Comparison of ENCODE assay signal across 8 cellular contexts in genomic region chr13:51590966-51591627, GRCh38. TPM values are rescaled to one million over a fixed set of nuclear protein-coding genes. Genes with fewer than 3 reads are reported as not detected.
DNase-seq lines count a peak whose midpoint lies in the region; ATAC-seq and TF ChIP-seq lines count a peak whose summit lies in the region.

No MANE protein-coding gene starts in this region.

- DNase-seq in GM04504 (ENCODE audit: low read depth): peak; percentile 96
- DNase-seq in Panc1 (ENCODE audit: low read depth, low spot score): peak; percentile 51
- no peak for DNase-seq in esophagus squamous epithelium (lab: John Stamatoyannopoulos, UW)
- no peak for DNase-seq in psoas muscle
- no peak for DNase-seq in GM13976 (ENCODE audit: low spot score)
- DNase-seq in T-helper 2 cell: no peak

- H3K4me3 ChIP-seq in Panc1 (ENCODE audit: low read depth in 2 of 2, low read length in 2 of 2) (peak overlapping the region in 1 of 2 experiments; percentile 23; a peak in 2 of 4 replicates), esophagus squamous epithelium (no peak overlapping the region), psoas muscle (no peak overlapping the region)

- H3K36me3 ChIP-seq in Panc1 (ENCODE audit: control insufficient read depth, insufficient read depth, low read length): no peaks in the 10 kb centered on the region
- H3K36me3 ChIP-seq in esophagus squamous epithelium: peaks cover 0 to 3% (median 0%) of the 10 kb centered on the region in 3 donors
- H3K36me3 ChIP-seq in psoas muscle (ENCODE audit: insufficient read depth in 1 of 2, low read depth in 1 of 2): no peaks in the 10 kb centered on the region

- POLR2A ChIA-PET in Panc1 (lab: Charles Lee): no interaction called here

- WGBS in esophagus squamous epithelium, 2 donors: 18 to 21% methylated on average over 4 of the region's 4 CpGs
- WGBS in psoas muscle, 3 donors: 25 to 44% (median 30%) methylated on average over 4 of the region's 4 CpGs

- no peak for TF ChIP-seq POLR2A in esophagus squamous epithelium (IDR thresholded peaks at IDR 0.05)

- H3K9me3 ChIP-seq in Panc1 (ENCODE audit: control insufficient read depth, insufficient read depth, low read depth, low read length): no peaks in the 10 kb centered on the region
- H3K9me3 ChIP-seq in esophagus squamous epithelium: no peaks in the 10 kb centered on the region
- no peaks in the 10 kb centered on the region for H3K9me3 ChIP-seq in psoas muscle

- ATAC-seq in Panc1 (peak; percentile 74), psoas muscle (peak; percentile 49 to 95 (median 84)), HG02870 (IDR thresholded peaks at IDR 0.05; ENCODE audit: unreplicated experiment) (no peak), GM19328 (IDR thresholded peaks at IDR 0.05; ENCODE audit: unreplicated experiment) (no peak)

- TF ChIP-seq CTCF in Panc1 (IDR thresholded peaks at IDR 0.05): no peak
- TF ChIP-seq CTCF in esophagus squamous epithelium (IDR thresholded peaks at IDR 0.05): no peak
- TF ChIP-seq CTCF in psoas muscle (IDR thresholded peaks at IDR 0.05): no peak
- no peak for TF ChIP-seq CTCF in GM13976 (IDR thresholded peaks at IDR 0.05; ENCODE audit: borderline replicate concordance, control extremely low read depth, extremely low read depth, insufficient read depth, missing control alignments)

- intact Hi-C loops in Panc1 (cut with micrococcal nuclease; ENCODE audit: unreplicated experiment): no loop called here
- intact Hi-C loops in esophagus squamous epithelium (cut with DNase I): no loop called here
- intact Hi-C loops in psoas muscle (cut with DNase I): no loop called here

- no peaks in the 10 kb centered on the region for H3K27me3 ChIP-seq in Panc1 (ENCODE audit: control insufficient read depth, insufficient read depth, low read length)
- H3K27me3 ChIP-seq in esophagus squamous epithelium: no peaks in the 10 kb centered on the region
- H3K27me3 ChIP-seq in psoas muscle (ENCODE audit: insufficient read depth in 3 of 3, low read length in 2 of 3): no peaks in the 10 kb centered on the region

- in situ Hi-C loops in Panc1 (cut with HindIII; ENCODE audit: low pct_unique_long_range_greater_than_20kb, low sequenced_read_pairs): no loop called here
- in situ Hi-C loops in GM13976 (cut with MboI; ENCODE audit: low sequenced_read_pairs, unreplicated experiment): no loop called here

- no TSS peak for BruUV-seq in Panc1 (replicated peaks; lab: Mats Ljungman, UMichigan)

- H3K4me1 ChIP-seq in Panc1 (ENCODE audit: control insufficient read depth, insufficient read depth, low read length) (peaks cover 48% of the 10 kb centered on the region), esophagus squamous epithelium (peaks cover 8 to 87% (median 23%) of the 10 kb centered on the region in 3 donors), psoas muscle (peaks cover 12% of the 10 kb centered on the region)

- CTCF ChIA-PET in Panc1 (lab: Charles Lee): no interaction called here

- peak overlapping the region; percentile 78 for H3K27ac ChIP-seq in Panc1 (ENCODE audit: low read length)
- peak overlapping the region; percentile 56 to 79 (median 69) for H3K27ac ChIP-seq in esophagus squamous epithelium
- peak overlapping the region; percentile 12 for H3K27ac ChIP-seq in psoas muscle

RNA-seq across cellular contexts. Expression of gene WDFY2, which starts 6.8 kb away (rescaled TPM):
- total RNA-seq in Panc1 (2021; ENCODE audit: unreplicated experiment) (7.8 TPM), esophagus squamous epithelium (10 to 100 TPM in 3 of 4 donors, 1 to 10 TPM in 1; 7.7 to 23.3 (median 18.2) TPM), psoas muscle (1 to 10 TPM; 1.4 to 2.3 (median 1.9) TPM)
- polyA plus RNA-seq in Panc1 (2012; ENCODE audit: insufficient read length): 10.3 TPM
- 1 to 10 TPM in 2 of 3 donors, under 1 TPM in 1; 0.66 to 5.3 (median 1.5) TPM for polyA plus RNA-seq in psoas muscle

Comparison
In these comparisons a context has a peak if more than half of its experiments do, and no peak if none do; other contexts are left out.
1. DNase-seq: peak in GM04504 (single experiment) and Panc1 (single experiment); none in esophagus squamous epithelium (single experiment), psoas muscle (0 of 2), GM13976 (single experiment) and T-helper 2 cell (0 of 5).
2. ATAC-seq: peak in Panc1 (single experiment) and psoas muscle (4 of 4); none in HG02870 (single experiment) and GM19328 (single experiment).
3. H3K27ac ChIP-seq: peak in every context shown above with its lines; median percentile 78 in Panc1; 69 in esophagus squamous epithelium; 12 in psoas muscle.